18 cellular contexts compared by ENCODE assay signal in genomic region chr22:42363851-42364250, GRCh38.
A peak's percentile ranks its signal among the peaks of the same experiment; 100 is the strongest.
DNase-seq lines count a peak whose midpoint lies in the region; ATAC-seq and TF ChIP-seq lines count a peak whose summit lies in the region.
"Had no signal": no experiment of that assay in that cellular context is flagged by ENCODE, and none has a peak within 500 bp of the region (broad histone marks: within the 10 kb centered on the region; RNA-seq: fewer than 3 reads in every experiment).

No MANE protein-coding gene starts in this region.

- H2BK15ac ChIP-seq in H9 (ENCODE audit: low read depth, low read length) = no peak overlapping the region
- H2BK15ac ChIP-seq in mesendoderm (replicated peaks; ENCODE audit: low read depth) = no peak overlapping the region

- no peak for TF ChIP-seq POLR2A in sigmoid colon (IDR thresholded peaks at IDR 0.05)

- no peak for DNase-seq in H9
- no peak for DNase-seq in WTC11 (ENCODE audit: low spot score)
- no peak for DNase-seq in mesendoderm
- peak; percentile 74 for DNase-seq in sigmoid colon
- DNase-seq in NCI-H2227 treated with DMSO at 0.1 percent for 48 hours (lab: John Stamatoyannopoulos, UW) = no peak
- DNase-seq in CD8-positive, alpha-beta T cell = no peak
- DNase-seq: ACHN; DND-41; HCEC 1CT; MM.1S; NCI-H1436 treated with DMSO at 0.1 percent for 48 hours; NCI-H2029; NCI-H510A; NCI-H748 treated with DMSO at 0.1 percent for 48 hours; NK-92 treated with Interleukin-12 subunit alpha and Interleukin-12 subunit beta, amount 100 ng/mL, for 24 hours; Right ventricle myocardium superior had no signal

- no peak overlapping the region for H4K91ac ChIP-seq in H9 (ENCODE audit: insufficient read length, low read depth, low read length)

- H3K4me3 ChIP-seq in mesendoderm (ENCODE audit: low read length) = no peak overlapping the region
- H3K4me3 ChIP-seq in sigmoid colon = no peak overlapping the region
- H3K4me3 ChIP-seq in CD8-positive, alpha-beta T cell (ENCODE audit: low read depth, low read length) = no peak overlapping the region

- intact Hi-C loops in sigmoid colon (cut with DNase I) = no loop called here
- intact Hi-C loops in CD8-positive, alpha-beta T cell (cut with DNase I, micrococcal nuclease) = no loop called here

- H4K5ac ChIP-seq in H9 (ENCODE audit: insufficient read length, low read depth, low read length) = no peak overlapping the region
- H4K5ac ChIP-seq in mesendoderm (ENCODE audit: low read length) = no peak overlapping the region

- peaks cover 0 to 11% (median 3%) of the 10 kb centered on the region in 3 experiments; a peak in 4 of 7 replicates for H3K36me3 Mint-ChIP-seq in H9 (ENCODE audit: insufficient read depth in 1 of 3, low read depth in 3 of 3)
- H3K36me3 Mint-ChIP-seq in WTC11 = peaks cover 3% of the 10 kb centered on the region; the same call in 1 of the 2 replicates
- no peaks in the 10 kb centered on the region for H3K36me3 Mint-ChIP-seq in CD8-positive, alpha-beta T cell

- POLR2A ChIA-PET in WTC11 (lab: Charles Lee) = no interaction called here
- POLR2A ChIA-PET in CD8-positive, alpha-beta T cell (lab: Charles Lee) = no interaction called here

- H3K79me2 ChIP-seq in H9 (ENCODE audit: insufficient read depth, low read length) = peaks cover 2% of the 10 kb centered on the region; the same call in 1 of the 2 replicates
- peaks cover 4% of the 10 kb centered on the region for H3K79me2 ChIP-seq in mesendoderm (ENCODE audit: control insufficient read depth, insufficient read depth, low read length)

- no peak overlapping the region for H2AK5ac ChIP-seq in H9 (ENCODE audit: insufficient read length, low read length)
- H2AK5ac ChIP-seq in mesendoderm (ENCODE audit: low read length) = no peak overlapping the region

- H2BK12ac ChIP-seq in H9 (ENCODE audit: insufficient read length, low read depth, low read length) = no peak overlapping the region

- no peak overlapping the region for H3T11ph ChIP-seq in H9 (ENCODE audit: low read length)

- H3K4me1 Mint-ChIP-seq in H9 (peaks cover 48 to 61% of the 10 kb centered on the region in 2 experiments), WTC11 (peaks cover 47% of the 10 kb centered on the region)
- peaks cover 12% of the 10 kb centered on the region for H3K4me1 Mint-ChIP-seq in CD8-positive, alpha-beta T cell (ENCODE audit: low read depth)

- H3K18ac ChIP-seq in H9 (ENCODE audit: insufficient read length, low read depth, low read length) = no peak overlapping the region
- no peak overlapping the region for H3K18ac ChIP-seq in mesendoderm (ENCODE audit: low read length)

- peaks cover 10% of the 10 kb centered on the region for H3K23me2 ChIP-seq in H9 (ENCODE audit: insufficient read length, low read depth, low read length, poor library complexity, severe bottlenecking)

- H3K9me3 ChIP-seq in H9 (ENCODE audit: control insufficient read depth, low read depth, low read length) (no peaks in the 10 kb centered on the region), sigmoid colon (no peaks in the 10 kb centered on the region)
- no peaks in the 10 kb centered on the region for H3K9me3 ChIP-seq in CD8-positive, alpha-beta T cell (ENCODE audit: low read length)
- H3K9me3 ChIP-seq: SK-N-SH had no signal

- H3K79me1 ChIP-seq in H9 (ENCODE audit: insufficient read depth, low read depth, low read length, poor library complexity, severe bottlenecking) = no peaks in the 10 kb centered on the region
- peaks cover 2% of the 10 kb centered on the region for H3K79me1 ChIP-seq in mesendoderm (ENCODE audit: low read length)

- H3K4me1 ChIP-seq in H9 (ENCODE audit: insufficient read depth, low read length) = peaks cover 8% of the 10 kb centered on the region; the same call in 1 of the 2 replicates
- peaks cover 20% of the 10 kb centered on the region for H3K4me1 ChIP-seq in mesendoderm (ENCODE audit: control insufficient read depth, low read depth, low read length)
- H3K4me1 ChIP-seq in sigmoid colon = peaks cover 0 to 52% (median 49%) of the 10 kb centered on the region in 4 donors
- H3K4me1 ChIP-seq in CD8-positive, alpha-beta T cell (ENCODE audit: insufficient read depth, low read length) = peaks cover 12% of the 10 kb centered on the region

- H3K9ac ChIP-seq in H9 (ENCODE audit: extremely low read depth, insufficient read length, low read length) (no peak overlapping the region), mesendoderm (ENCODE audit: low read length) (no peak overlapping the region)
- H3K9ac ChIP-seq: SK-N-SH had no signal

- no peak overlapping the region for H3K4ac ChIP-seq in H9 (ENCODE audit: low read depth, low read length)
- no peak overlapping the region for H3K4ac ChIP-seq in mesendoderm (ENCODE audit: low read depth, low read length)

- no peak for ATAC-seq in WTC11
- no peak for ATAC-seq in GM21717 (IDR thresholded peaks at IDR 0.05; ENCODE audit: unreplicated experiment)
- ATAC-seq in CD8-positive, alpha-beta T cell = no peak

- H3K9me3 Mint-ChIP-seq in H9 = no peaks in the 10 kb centered on the region
- H3K9me3 Mint-ChIP-seq in WTC11 = no peaks in the 10 kb centered on the region
- no peaks in the 10 kb centered on the region for H3K9me3 Mint-ChIP-seq in CD8-positive, alpha-beta T cell

- WGBS in H9 (ENCODE audit: extremely low coverage, insufficient read length, low lambda C conversion rate) = no CpG with 5 or more reads among the region's 7 CpGs
- WGBS in mesendoderm (ENCODE audit: extremely low coverage, insufficient coverage, low lambda C conversion rate) = no CpG with 5 or more reads among the region's 7 CpGs
- WGBS in sigmoid colon, 2 donors = 78 to 79% methylated on average over 7 of the region's 7 CpGs

- no peak overlapping the region for H3K14ac ChIP-seq in H9 (ENCODE audit: insufficient read depth, low read length)

- H3K4me2 ChIP-seq in H9 (ENCODE audit: insufficient read depth, insufficient read length, low read length) = no peak overlapping the region
- no peak overlapping the region for H3K4me2 ChIP-seq in mesendoderm (ENCODE audit: low read length)
- H3K4me2 ChIP-seq: SK-N-SH had no signal

- H2AFZ ChIP-seq in H9 (ENCODE audit: low read length) = no peak overlapping the region

- CTCF ChIA-PET in WTC11 (lab: Charles Lee) = interaction anchor here (0.7 to 2.7 kb wide), 4 partner anchors 74 to 438 kb away, joined by 3 to 12 read pairs (median 7); no protein-coding TSS in a partner anchor
- CTCF ChIA-PET in CD8-positive, alpha-beta T cell (lab: Charles Lee) = interaction anchor here (1.2 kb wide), 1 partner anchor 13 kb away, joined by 4 read pairs; no protein-coding TSS in a partner anchor

- H2BK120ac ChIP-seq in H9 (ENCODE audit: low read depth, low read length, poor library complexity, severe bottlenecking) (no peak overlapping the region), mesendoderm (ENCODE audit: low read depth, low read length) (no peak overlapping the region)

- H3K56ac ChIP-seq in H9 (ENCODE audit: insufficient read length, low read depth, low read length) = no peak overlapping the region
- H3K56ac ChIP-seq in mesendoderm (ENCODE audit: low read length) = peak overlapping the region; percentile 22

- H3K23ac ChIP-seq in H9 (ENCODE audit: insufficient read length, low read depth, low read length) (no peak overlapping the region), mesendoderm (ENCODE audit: low read length) (no peak overlapping the region)

- H3K27ac Mint-ChIP-seq in H9 (peak overlapping the region in 1 of 3 experiments; percentile 36; a peak in 1 of 7 replicates), WTC11 (no peak overlapping the region; the same call in 1 of the 2 replicates)
- no peak overlapping the region for H3K27ac Mint-ChIP-seq in CD8-positive, alpha-beta T cell

- H3K27me3 Mint-ChIP-seq in H9 (ENCODE audit: low read depth) = peaks cover 48% of the 10 kb centered on the region
- peaks cover 6% of the 10 kb centered on the region; the same call in 1 of the 2 replicates for H3K27me3 Mint-ChIP-seq in WTC11 (ENCODE audit: low read depth)
- peaks cover 40% of the 10 kb centered on the region for H3K27me3 Mint-ChIP-seq in CD8-positive, alpha-beta T cell (ENCODE audit: low read depth)

- no peaks in the 10 kb centered on the region for H4K20me1 ChIP-seq in H9 (ENCODE audit: control insufficient read depth, insufficient read depth, insufficient read length)

- no peak for TF ChIP-seq EP300 in sigmoid colon (IDR thresholded peaks at IDR 0.05)

- no peaks in the 10 kb centered on the region for H3K36me3 ChIP-seq in mesendoderm (ENCODE audit: control insufficient read depth, insufficient read depth, low read length)
- H3K36me3 ChIP-seq in sigmoid colon = no peaks in the 10 kb centered on the region
- no peaks in the 10 kb centered on the region for H3K36me3 ChIP-seq in CD8-positive, alpha-beta T cell (ENCODE audit: insufficient read depth, low read length)

- H2BK20ac ChIP-seq in H9 (ENCODE audit: low read depth, low read length, poor library complexity, severe bottlenecking) = no peak overlapping the region

- H2BK5ac ChIP-seq in H9 (ENCODE audit: insufficient read length, low read length) (no peak overlapping the region), mesendoderm (ENCODE audit: low read length) (no peak overlapping the region)

- no peak for TF ChIP-seq CTCF in H9 (conservative IDR thresholded peaks at IDR 0.05)
- no peak for TF ChIP-seq CTCF in WTC11 (IDR thresholded peaks at IDR 0.05)
- TF ChIP-seq CTCF in sigmoid colon (IDR thresholded peaks at IDR 0.05) = no peak
- TF ChIP-seq CTCF in CD8-positive, alpha-beta T cell (IDR thresholded peaks at IDR 0.05) = no peak

- no peak overlapping the region for H3K27ac ChIP-seq in H9 (ENCODE audit: insufficient read length, low read depth, low read length)
- no peak overlapping the region for H3K27ac ChIP-seq in mesendoderm (ENCODE audit: low read depth, low read length)
- peak overlapping the region; percentile 69 to 82 (median 78) for H3K27ac ChIP-seq in sigmoid colon
- H3K27ac ChIP-seq in CD8-positive, alpha-beta T cell (ENCODE audit: low read depth, low read length) = no peak overlapping the region

- H4K8ac ChIP-seq in H9 (replicated peaks; ENCODE audit: insufficient read length, low read depth, low read length) = no peak overlapping the region
- no peak overlapping the region for H4K8ac ChIP-seq in mesendoderm (ENCODE audit: low read depth, low read length)

- H3K27me3 ChIP-seq in H9 (ENCODE audit: insufficient read depth, low read length) (no peaks in the 10 kb centered on the region; the same call in 1 of the 2 replicates), mesendoderm (ENCODE audit: insufficient read depth, low read length, poor library complexity) (peaks cover 2% of the 10 kb centered on the region), sigmoid colon (no peaks in the 10 kb centered on the region)
- H3K27me3 ChIP-seq in CD8-positive, alpha-beta T cell (ENCODE audit: insufficient read depth, low read length) = peaks cover 9% of the 10 kb centered on the region

- H3K4me3 Mint-ChIP-seq in H9 (peak overlapping the region; percentile 17 to 50; a peak in 1 of 5 replicates), WTC11 (peak overlapping the region; percentile 37; the same call in 1 of the 2 replicates)
- H3K4me3 Mint-ChIP-seq in CD8-positive, alpha-beta T cell = no peak overlapping the region

TF ChIP-seq in WTC11, 78 proteins besides CTCF, POLR2A, EP300 and RAD21:
- no peak for TF ChIP-seq ZMAT4 (CRISPR knock-in tag; IDR thresholded peaks at IDR 0.05)
TF ChIP-seq in WTC11: peak in this region for 0.

Comparison
In these comparisons a context has a peak if more than half of its experiments do, and no peak if none do; other contexts are left out.
1. H3K27ac ChIP-seq: peak in sigmoid colon (4 of 4); none in H9 (single experiment), mesendoderm (single experiment) and CD8-positive, alpha-beta T cell (single experiment).